In genomic region chr16:75377971-75378386, GRCh38 we compare ENCODE assay signal across 9 cellular contexts. TPM values are rescaled to one million over a fixed set of nuclear protein-coding genes. Genes with fewer than 3 reads are reported as not detected.
A peak's percentile ranks its signal among the peaks of the same experiment; 100 is the strongest.
DNase-seq lines count a peak whose midpoint lies in the region; ATAC-seq and TF ChIP-seq lines count a peak whose summit lies in the region.
"Had no signal": no experiment of that assay in that cellular context is flagged by ENCODE, and none has a peak within 500 bp of the region (broad histone marks: within the 10 kb centered on the region; RNA-seq: fewer than 3 reads in every experiment).

No MANE protein-coding gene starts in this region.

- H3K4me1 ChIP-seq in subcutaneous abdominal adipose tissue (ENCODE audit: control insufficient read depth in 5 of 5, insufficient read depth in 5 of 5, low read length in 5 of 5) (peaks cover 3 to 23% (median 12%) of the 10 kb centered on the region in 5 donors), tibial artery (peaks cover 0 to 14% (median 4%) of the 10 kb centered on the region in 4 donors), colonic mucosa (no peaks in the 10 kb centered on the region)

- TF ChIP-seq CTCF in astrocyte of the cerebellum (IDR thresholded peaks at IDR 0.05; ENCODE audit: low read depth, low read length, missing control alignments) (no peak), tibial artery (IDR thresholded peaks at IDR 0.05) (no peak), colonic mucosa (IDR thresholded peaks at IDR 0.05) (no peak)

- no peak for ATAC-seq in GM21515 (IDR thresholded peaks at IDR 0.05; ENCODE audit: unreplicated experiment)

- H3K9me3 ChIP-seq in subcutaneous abdominal adipose tissue (ENCODE audit: control insufficient read depth in 5 of 5, low read length in 5 of 5): no peaks in the 10 kb centered on the region
- no peaks in the 10 kb centered on the region for H3K9me3 ChIP-seq in tibial artery
- H3K9me3 ChIP-seq in colonic mucosa: no peaks in the 10 kb centered on the region

- H3K27ac ChIP-seq in subcutaneous abdominal adipose tissue (ENCODE audit: low read depth, low read length) (peak overlapping the region; percentile 21), tibial artery (peak overlapping the region in 1 of 2 donors; percentile 2), colonic mucosa (no peak overlapping the region)
- H3K27ac ChIP-seq: C4-2B had no signal

- H3K36me3 ChIP-seq in subcutaneous abdominal adipose tissue (ENCODE audit: control insufficient read depth in 5 of 5, insufficient read depth in 5 of 5, low read length in 5 of 5) (peaks cover 0 to 7% (median 0%) of the 10 kb centered on the region in 5 donors), tibial artery (no peaks in the 10 kb centered on the region), colonic mucosa (no peaks in the 10 kb centered on the region)

- intact Hi-C loops in tibial artery (cut with DNase I; ENCODE audit: low total_unique reads): loop anchor here (10.0 kb wide), 1 partner anchor 63 kb away; no protein-coding TSS in a partner anchor
- intact Hi-C loops in colonic mucosa (cut with DNase I): no loop called here

- DNase-seq in SIG-M5 treated with dmso at 0.1 percent for 504 hours (lab: John Stamatoyannopoulos, UW; ENCODE audit: unreplicated experiment) (peak; percentile 20), SIG-M5 (lab: John Stamatoyannopoulos, UW) (no peak), astrocyte of the cerebellum (ENCODE audit: low read depth) (peak; percentile 97), iPS-NIHi11 (ENCODE audit: low spot score) (peak; percentile 26), tibial artery (no peak), colonic mucosa (no peak)

- H3K9ac ChIP-seq in subcutaneous abdominal adipose tissue (ENCODE audit: low read length in 5 of 5): peak overlapping the region in 2 of 5 donors; percentile 6 to 41
- no peak overlapping the region for H3K9ac ChIP-seq in colonic mucosa (ENCODE audit: low read depth in 2 of 2, low read length in 2 of 2)

- H3K4me3 ChIP-seq in astrocyte of the cerebellum (ENCODE audit: low read depth, low read length) (no peak overlapping the region), subcutaneous abdominal adipose tissue (ENCODE audit: low read depth in 1 of 5, low read length in 5 of 5) (no peak overlapping the region), tibial artery (no peak overlapping the region), colonic mucosa (no peak overlapping the region)

- H3K27me3 ChIP-seq in subcutaneous abdominal adipose tissue (ENCODE audit: control insufficient read depth in 5 of 5, insufficient read depth in 4 of 5, low read length in 5 of 5) (no peaks in the 10 kb centered on the region), tibial artery (no peaks in the 10 kb centered on the region), colonic mucosa (no peaks in the 10 kb centered on the region)

- in situ Hi-C loops in astrocyte of the cerebellum (cut with HindIII; ENCODE audit: low sequenced_read_pairs): loop anchor here (25.0 kb wide), 1 partner anchor 141 kb away; no protein-coding TSS in a partner anchor

RNA-seq across cellular contexts. Expression of gene CFDP1, which starts 55.3 kb away (rescaled TPM):
- 10 to 100 TPM; 61.6 to 75.8 TPM for total RNA-seq in colonic mucosa

Comparison
In these comparisons a context has a peak if more than half of its experiments do, and no peak if none do; other contexts are left out.
1. DNase-seq: peak in SIG-M5 treated with dmso at 0.1 percent for 504 hours (single experiment), astrocyte of the cerebellum (single experiment) and iPS-NIHi11 (single experiment); none in SIG-M5 (single experiment), tibial artery (0 of 2) and colonic mucosa (single experiment).